In the genomic region with DNA sequence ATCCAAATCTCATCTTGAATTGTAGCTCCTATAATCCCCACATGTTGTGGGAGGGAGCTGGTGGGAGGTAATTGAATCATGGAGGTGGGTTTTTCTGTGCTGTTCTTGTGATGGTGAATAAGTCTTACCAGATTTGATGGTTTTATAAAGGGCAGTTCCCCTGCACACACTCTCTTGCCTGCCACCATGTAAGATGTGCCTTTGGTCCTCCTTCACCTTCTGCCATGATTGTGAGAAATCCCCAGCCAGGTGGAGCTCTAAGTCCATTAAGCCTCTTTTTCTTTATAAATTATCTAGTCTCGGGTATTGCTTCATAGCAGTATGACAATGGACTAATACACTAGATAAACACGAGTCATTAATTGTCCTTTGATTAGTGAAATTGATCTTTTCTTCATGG, we compare ENCODE assay signal across 15 cellular contexts.
DNase-seq lines count a peak whose midpoint lies in the region; ATAC-seq, FAIRE-seq and TF ChIP-seq lines count a peak whose summit lies in the region.
"Had no signal": no experiment of that assay in that cellular context is flagged by ENCODE, and none has a peak within 500 bp of the region (broad histone marks: within the 10 kb centered on the region; RNA-seq: fewer than 3 reads in every experiment).

No MANE protein-coding gene starts in this region.

- H2AK9ac ChIP-seq in IMR-90 (replicated peaks; ENCODE audit: low read depth, low read length, poor library complexity): no peak overlapping the region

- no peaks in the 10 kb centered on the region for H3K79me1 ChIP-seq in IMR-90 (ENCODE audit: low read depth in 1 of 2, low read length in 2 of 2)
- H3K79me1 ChIP-seq in mesenchymal stem cell (replicated peaks; ENCODE audit: low read length, poor library complexity, severe bottlenecking): no peaks in the 10 kb centered on the region

- no peak overlapping the region for H3K4me2 ChIP-seq in IMR-90 (ENCODE audit: low read depth, low read length)
- no peak overlapping the region for H3K4me2 ChIP-seq in mesenchymal stem cell (ENCODE audit: low read length, poor library complexity, severe bottlenecking)

- H3K27ac Mint-ChIP-seq in activated T-cell treated with anti-CD3 and anti-CD28 coated beads, Interleukin-2, amount 50 U/mL, for 72 hours: no peak overlapping the region
- H3K27ac Mint-ChIP-seq: B cell had no signal

- H3K9me3 ChIP-seq in IMR-90 (ENCODE audit: control insufficient read depth, insufficient read depth, low read length) (no peaks in the 10 kb centered on the region), mesenchymal stem cell (ENCODE audit: control insufficient read depth, low read length) (peaks cover 6% of the 10 kb centered on the region), upper lobe of left lung (no peaks in the 10 kb centered on the region)

- CTCF ChIA-PET in IMR-90 (lab: Yijun Ruan, JAX): interaction anchor here (0.5 kb wide), 1 partner anchor 544 kb away, joined by 3 read pairs; no protein-coding TSS in a partner anchor

- TF ChIP-seq POLR2A in IMR-90 (IDR thresholded peaks at IDR 0.05; ENCODE audit: low read depth, low read length) (no peak), upper lobe of left lung (IDR thresholded peaks at IDR 0.05) (no peak)

- no peaks in the 10 kb centered on the region for H3K36me3 ChIP-seq in IMR-90 (ENCODE audit: control insufficient read depth, insufficient read depth, low read length)
- H3K36me3 ChIP-seq in mesenchymal stem cell (ENCODE audit: control insufficient read depth in 1 of 2, insufficient read depth in 2 of 2, low read depth in 1 of 2, low read length in 2 of 2): no peaks in the 10 kb centered on the region
- H3K36me3 ChIP-seq in upper lobe of left lung: no peaks in the 10 kb centered on the region

- TF ChIP-seq EP300 in upper lobe of left lung (IDR thresholded peaks at IDR 0.05): no peak

- TF ChIP-seq RAD21 in IMR-90 (IDR thresholded peaks at IDR 0.05; ENCODE audit: low read length): no peak

- ATAC-seq in IMR-90 (ENCODE audit: low read depth) (no peak), sciatic nerve (no peak), upper lobe of left lung (ENCODE audit: low FRiP score in 2 of 2) (no peak)
- no peak for ATAC-seq in activated T-cell treated with anti-CD3 and anti-CD28 coated beads, Interleukin-2, amount 50 U/mL, for 72 hours (replicated peaks in 1 of 2)

- H2AFZ ChIP-seq in IMR-90 (replicated peaks; ENCODE audit: low read length, poor library complexity) (no peak overlapping the region), mesenchymal stem cell (ENCODE audit: low read depth, low read length) (no peak overlapping the region)

- H3K27me3 Mint-ChIP-seq in activated T-cell treated with anti-CD3 and anti-CD28 coated beads, Interleukin-2, amount 50 U/mL, for 72 hours (ENCODE audit: low read depth): no peaks in the 10 kb centered on the region
- H3K27me3 Mint-ChIP-seq: B cell; CD4-positive, alpha-beta memory T cell had no signal

- H2AK5ac ChIP-seq in IMR-90 (ENCODE audit: low read depth, low read length): 0 out of 2 replicates have a peak overlapping the region, but pooled peaks have one; percentile 29
- no peak overlapping the region for H2AK5ac ChIP-seq in mesenchymal stem cell (ENCODE audit: low read length, severe bottlenecking)

- no peak overlapping the region for H3K56ac ChIP-seq in IMR-90 (ENCODE audit: extremely low read depth, insufficient read depth, low read length)

- no peak overlapping the region for H2BK5ac ChIP-seq in IMR-90 (ENCODE audit: low read depth, low read length, poor library complexity, severe bottlenecking)
- H2BK5ac ChIP-seq in mesenchymal stem cell (ENCODE audit: low read depth, low read length, poor library complexity, severe bottlenecking): no peak overlapping the region

- FAIRE-seq in GM19239 (lab: Jason Lieb, UNC): peak; percentile 18
- FAIRE-seq: A204.1, GM12892 had no signal

- H3K27me3 ChIP-seq in IMR-90 (ENCODE audit: control insufficient read depth, insufficient read depth, low read length) (no peaks in the 10 kb centered on the region), mesenchymal stem cell (ENCODE audit: control insufficient read depth in 1 of 2, insufficient read depth in 1 of 2, low read length in 2 of 2) (peaks cover 0 to 4% of the 10 kb centered on the region in 2 experiments), upper lobe of left lung (no peaks in the 10 kb centered on the region)

- no peak overlapping the region for H3K14ac ChIP-seq in IMR-90 (replicated peaks; ENCODE audit: low read depth, low read length)
- no peak overlapping the region for H3K14ac ChIP-seq in mesenchymal stem cell (ENCODE audit: low read length in 2 of 2)

- H3K9me1 ChIP-seq in IMR-90 (ENCODE audit: insufficient read depth, low read length): peaks cover 8% of the 10 kb centered on the region; the same call in 1 of the 2 replicates

- no TSS peak for BruUV-seq in IMR-90 (replicated peaks; lab: Mats Ljungman, UMichigan)

- H4K91ac ChIP-seq in IMR-90 (ENCODE audit: insufficient read depth, low read depth, low read length) (no peak overlapping the region), mesenchymal stem cell (ENCODE audit: low read length) (no peak overlapping the region)

- no peak overlapping the region for H3K4ac ChIP-seq in IMR-90 (ENCODE audit: low read depth, low read length)
- H3K4ac ChIP-seq in mesenchymal stem cell (ENCODE audit: low read depth in 1 of 2, low read length in 2 of 2): no peak overlapping the region

- H2BK120ac ChIP-seq in IMR-90 (ENCODE audit: low read depth, low read length): no peak overlapping the region
- H2BK120ac ChIP-seq in mesenchymal stem cell (ENCODE audit: low read depth, low read length): no peak overlapping the region

- H3K4me3 ChIP-seq in IMR-90 (ENCODE audit: insufficient read depth, low read depth, low read length) (no peak overlapping the region), choroid plexus epithelial cell (ENCODE audit: low read depth, low read length) (no peak overlapping the region), mesenchymal stem cell (ENCODE audit: insufficient read depth in 1 of 2, low read depth in 1 of 2, low read length in 2 of 2) (no peak overlapping the region), upper lobe of left lung (no peak overlapping the region)

- H4K8ac ChIP-seq in IMR-90 (ENCODE audit: low read depth in 2 of 2, low read length in 2 of 2) (no peak overlapping the region), mesenchymal stem cell (ENCODE audit: low read length) (no peak overlapping the region)

- no peak overlapping the region for H2BK12ac ChIP-seq in mesenchymal stem cell (ENCODE audit: low read length in 2 of 2)

- no peak overlapping the region for H2BK20ac ChIP-seq in IMR-90 (ENCODE audit: low read depth, low read length)

- DNase-seq in GM19239 (ENCODE audit: insufficient read length, low spot score) (no peak), IMR-90 (no peak), choroid plexus epithelial cell (ENCODE audit: low read depth) (no peak), mesenchymal stem cell (no peak), sciatic nerve (ENCODE audit: low spot score) (no peak), upper lobe of left lung (no peak)
- no peak for DNase-seq in activated T-cell treated with anti-CD3 and anti-CD28 coated beads, Interleukin-2, amount 50 U/mL, for 72 hours
- DNase-seq: C1 segment of cervical spinal cord; CD4-positive, alpha-beta memory T cell; DND-41; GDM1; HCEC 1CT had no signal

- H2BK15ac ChIP-seq in IMR-90 (ENCODE audit: low read depth, low read length) (no peak overlapping the region), mesenchymal stem cell (ENCODE audit: low read depth, poor library complexity, severe bottlenecking) (peak overlapping the region; percentile 41)

- H3K4me3 Mint-ChIP-seq in activated T-cell treated with anti-CD3 and anti-CD28 coated beads, Interleukin-2, amount 50 U/mL, for 72 hours: no peak overlapping the region
- H3K4me3 Mint-ChIP-seq: B cell; CD4-positive, alpha-beta memory T cell had no signal

- H3K4me1 ChIP-seq in IMR-90 (ENCODE audit: control insufficient read depth, insufficient read depth, low read length): peaks cover 6% of the 10 kb centered on the region
- peaks cover 3% of the 10 kb centered on the region for H3K4me1 ChIP-seq in mesenchymal stem cell (ENCODE audit: control insufficient read depth, insufficient read depth, low read depth, low read length)
- no peaks in the 10 kb centered on the region for H3K4me1 ChIP-seq in upper lobe of left lung

- H4K5ac ChIP-seq in IMR-90 (ENCODE audit: low read depth, low read length): peak overlapping the region; percentile 68; the same call in 1 of the 2 replicates

- no CpG with 5 or more reads among the region's 2 CpGs for WGBS in IMR-90 (ENCODE audit: extremely low coverage in 2 of 2, insufficient read length in 1 of 2), 2 experiments
- WGBS in mesenchymal stem cell: 100% methylated on average over 1 of the region's 2 CpGs
- WGBS in upper lobe of left lung, 2 donors: 93 to 96% methylated on average over 2 of the region's 2 CpGs

- no peak overlapping the region for H3K9ac ChIP-seq in IMR-90 (ENCODE audit: low read depth, low read length)
- H3K9ac ChIP-seq in mesenchymal stem cell (ENCODE audit: low read length): no peak overlapping the region

- H3K36me3 Mint-ChIP-seq in activated T-cell treated with anti-CD3 and anti-CD28 coated beads, Interleukin-2, amount 50 U/mL, for 72 hours (ENCODE audit: insufficient read depth in 2 of 2): peaks cover 0 to 4% of the 10 kb centered on the region in 2 donors

- TF ChIP-seq CTCF in IMR-90 (conservative IDR thresholded peaks at IDR 0.05; ENCODE audit: low read depth, low read length) (no peak), choroid plexus epithelial cell (conservative IDR thresholded peaks at IDR 0.05; ENCODE audit: low read depth, low read length) (peak; percentile 5), upper lobe of left lung (IDR thresholded peaks at IDR 0.05) (no peak)

- POLR2A ChIA-PET in IMR-90 (lab: Charles Lee; ENCODE audit: unreplicated experiment): no interaction called here

- no peaks in the 10 kb centered on the region for H4K20me1 ChIP-seq in IMR-90 (ENCODE audit: insufficient read depth, low read length)

- H3K4me1 Mint-ChIP-seq in activated T-cell treated with anti-CD3 and anti-CD28 coated beads, Interleukin-2, amount 50 U/mL, for 72 hours (ENCODE audit: low read depth): peaks cover 8% of the 10 kb centered on the region
- H3K4me1 Mint-ChIP-seq: CD4-positive, alpha-beta memory T cell had no signal

- H3K18ac ChIP-seq in IMR-90 (ENCODE audit: low read depth, low read length): no peak overlapping the region; the same call in 1 of the 2 replicates
- H3K18ac ChIP-seq in mesenchymal stem cell (ENCODE audit: low read depth in 1 of 2, low read length in 2 of 2): no peak overlapping the region

- intact Hi-C loops in IMR-90 (cut with micrococcal nuclease): no loop called here
- intact Hi-C loops in sciatic nerve (cut with DNase I): no loop called here

- H3K23ac ChIP-seq in IMR-90 (ENCODE audit: low read depth, low read length) (no peak overlapping the region), mesenchymal stem cell (ENCODE audit: low read length in 2 of 2) (no peak overlapping the region)

- in situ Hi-C loops in IMR-90 (cut with MboI; ENCODE audit: low sequenced_read_pairs): no loop called here

- H3K9me3 Mint-ChIP-seq in activated T-cell treated with anti-CD3 and anti-CD28 coated beads, Interleukin-2, amount 50 U/mL, for 72 hours: peaks cover 5 to 6% of the 10 kb centered on the region in 2 donors

- H3K27ac ChIP-seq in IMR-90 (ENCODE audit: insufficient read depth, low read length) (no peak overlapping the region), mesenchymal stem cell (ENCODE audit: low read length, poor library complexity, severe bottlenecking) (no peak overlapping the region), upper lobe of left lung (no peak overlapping the region)

- dilution Hi-C loops in IMR-90 (cut with HindIII; ENCODE audit: low sequenced_read_pairs, unreplicated experiment): no loop called here
